ENCODE assay signal across 27 cellular contexts in the genomic region with DNA sequence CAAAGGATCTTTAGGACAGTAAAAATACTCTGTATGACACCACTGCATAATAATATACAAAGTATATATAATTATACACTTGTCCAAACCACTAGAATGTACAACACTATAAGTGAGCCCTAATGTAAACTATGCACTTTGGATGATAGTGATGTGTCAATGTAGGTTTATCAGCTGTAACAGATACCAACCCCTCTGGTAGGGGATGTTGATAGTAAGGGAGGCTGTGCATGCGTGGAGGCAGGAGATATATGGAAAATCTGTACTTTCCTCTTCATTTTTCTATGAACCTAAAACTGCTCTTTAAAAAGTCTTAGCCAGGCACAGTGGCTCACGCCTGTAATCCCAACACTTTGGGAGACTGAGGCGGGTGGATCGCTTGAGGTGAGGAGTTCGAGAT.
"Had no signal": no experiment of that assay in that cellular context is flagged by ENCODE, and none has a peak within 500 bp of the region (broad histone marks: within the 10 kb centered on the region; RNA-seq: fewer than 3 reads in every experiment).

No MANE protein-coding gene starts in this region.

- H3K9me3 ChIP-seq: left lung, lower lobe of right lung, pancreas, prostate gland, stomach, testis, thyroid gland, upper lobe of right lung had no signal

- H3K4me2 ChIP-seq: smooth muscle cell had no signal

- FAIRE-seq: islet of Langerhans, kidney, pancreas, urothelium cell line had no signal

- DNase-seq: hypothalamus; immature natural killer cell; kidney; left colon; left lung; lower lobe of right lung; mammary epithelial cell; mesenchymal stem cell; naive thymus-derived CD8-positive, alpha-beta T cell; nucleus accumbens; pancreas; posterior cingulate gyrus; retina; right cardiac atrium; stimulated activated CD4-positive, alpha-beta T cell treated with anti-CD3 and anti-CD28 coated beads, Interleukin-1b, Interleukin-23, amount 100 ng/mL, for 48 hours; stimulated activated CD4-positive, alpha-beta T cell treated with anti-CD3 and anti-CD28 coated beads, Interleukin-2, amount 100 ng/mL, for 48 hours; stimulated activated naive B cell treated with anti-CD40 and anti-IgM and Interleukin-4, amounts not matched to agents 10 μg/mL and 1 μg/mL and 100 μg/mL, for 72 hours; stimulated activated naive CD8-positive, alpha-beta T cell treated with anti-CD3 and anti-CD28 coated beads, Interleukin-15, Interleukin-2, amounts not matched to agents 100 U/mL and 50 U/mL, for 24 hours; stomach; testis; thyroid gland; trophoblast cell; upper lobe of right lung had no signal

- ATAC-seq: left colon; left lung; lower lobe of right lung; naive thymus-derived CD8-positive, alpha-beta T cell; pancreas; right cardiac atrium; stimulated activated naive B cell treated with anti-CD40 and anti-IgM and Interleukin-4, amounts not matched to agents 10 μg/mL and 1 μg/mL and 100 μg/mL, for 72 hours; stimulated activated naive CD8-positive, alpha-beta T cell treated with anti-CD3 and anti-CD28 coated beads, Interleukin-15, Interleukin-2, amounts not matched to agents 100 U/mL and 50 U/mL, for 24 hours had no signal

- H3K36me3 ChIP-seq: left lung, lower lobe of right lung, pancreas, prostate gland, stomach, thyroid gland, upper lobe of right lung had no signal

- H3K27me3 ChIP-seq: left lung, pancreas, stomach, testis, thyroid gland, upper lobe of right lung had no signal

- H3K4me3 ChIP-seq: left lung, lower lobe of right lung, pancreas, prostate gland, smooth muscle cell, stomach, testis, thyroid gland, upper lobe of right lung had no signal

- H3K27ac ChIP-seq: left lung, lower lobe of right lung, prostate gland, stomach, testis, thyroid gland, upper lobe of right lung had no signal
